Comparison of ENCODE assay signal across 1 cellular context in the genomic region with DNA sequence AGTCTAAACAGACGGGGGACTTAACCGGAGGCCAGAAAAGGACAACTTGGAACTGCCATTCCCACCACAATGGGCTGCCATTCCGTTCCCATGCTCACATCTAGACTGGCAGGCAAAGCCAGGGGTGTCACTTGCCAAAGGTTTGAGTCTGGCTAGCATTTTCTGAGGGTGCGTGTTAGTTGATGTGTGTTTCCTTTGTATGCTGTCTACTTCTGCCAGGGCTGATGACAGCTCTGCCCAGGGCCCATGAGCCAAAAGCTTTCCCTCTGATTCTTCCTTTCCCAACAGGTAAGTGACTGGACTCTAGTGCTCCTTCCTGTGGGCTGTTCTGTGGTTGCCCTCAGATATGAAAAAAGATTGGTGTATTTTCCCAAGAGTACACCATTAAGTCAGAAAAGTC.
TF ChIP-seq lines count a peak whose summit lies in the region.

No MANE protein-coding gene starts in this region.

TF ChIP-seq in IMR-90, 13 proteins besides CTCF, POLR2A, EP300 and RAD21 (continued from another document):
- TF ChIP-seq, protein P1, sequence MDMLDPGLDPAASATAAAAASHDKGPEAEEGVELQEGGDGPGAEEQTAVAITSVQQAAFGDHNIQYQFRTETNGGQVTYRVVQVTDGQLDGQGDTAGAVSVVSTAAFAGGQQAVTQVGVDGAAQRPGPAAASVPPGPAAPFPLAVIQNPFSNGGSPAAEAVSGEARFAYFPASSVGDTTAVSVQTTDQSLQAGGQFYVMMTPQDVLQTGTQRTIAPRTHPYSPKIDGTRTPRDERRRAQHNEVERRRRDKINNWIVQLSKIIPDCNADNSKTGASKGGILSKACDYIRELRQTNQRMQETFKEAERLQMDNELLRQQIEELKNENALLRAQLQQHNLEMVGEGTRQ (IDR thresholded peaks at IDR 0.05; ENCODE audit: low read depth, low read length), result no peak
- TF ChIP-seq FOS (IDR thresholded peaks at IDR 0.05; ENCODE audit: low read depth, low read length) (no peak), MAZ (IDR thresholded peaks at IDR 0.05; ENCODE audit: borderline replicate concordance, low read depth, low read length) (no peak), BHLHE40 (IDR thresholded peaks at IDR 0.05; ENCODE audit: low read depth, low read length) (no peak), NFE2L2 (IDR thresholded peaks at IDR 0.05; ENCODE audit: low read depth, low read length) (no peak), CHD1 (IDR thresholded peaks at IDR 0.05; ENCODE audit: low read depth, low read length) (no peak)
TF ChIP-seq in IMR-90: peak in this region for 0.
